ENCODE assay signal across 1 cellular context in the genomic region with DNA sequence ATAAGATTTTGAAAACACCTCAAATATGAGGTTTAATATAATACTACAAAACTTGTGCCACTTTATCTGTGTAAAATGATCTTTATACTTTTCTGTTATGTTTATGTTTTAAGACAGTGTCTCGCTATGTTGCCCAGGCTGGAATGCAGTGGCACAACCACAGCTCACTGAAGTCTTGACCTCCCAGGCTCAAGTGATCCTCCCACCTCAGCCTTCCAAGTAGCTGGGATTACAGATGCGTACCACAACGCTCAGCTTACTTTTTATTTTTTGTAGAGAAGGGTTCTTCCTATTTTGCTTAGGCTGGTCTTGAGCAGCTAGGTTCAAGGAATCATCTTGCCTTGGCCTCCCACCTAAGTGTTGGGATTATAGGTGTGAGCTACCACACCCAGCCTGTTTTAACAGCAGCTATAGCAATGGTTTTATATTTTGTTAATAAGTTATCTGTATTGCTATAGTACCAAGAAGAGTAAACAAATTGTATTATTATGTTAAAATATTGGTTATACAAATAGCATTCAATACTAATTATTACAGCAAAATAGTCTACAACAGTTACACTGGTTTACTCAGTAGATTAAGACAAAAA.
A peak's percentile ranks its signal among the peaks of the same experiment; 100 is the strongest.
TF ChIP-seq lines count a peak whose summit lies in the region.

No MANE protein-coding gene starts in this region.

TF ChIP-seq in HEK293, 187 proteins besides CTCF, POLR2A, EP300 and RAD21:
- TF ChIP-seq, protein P1, sequence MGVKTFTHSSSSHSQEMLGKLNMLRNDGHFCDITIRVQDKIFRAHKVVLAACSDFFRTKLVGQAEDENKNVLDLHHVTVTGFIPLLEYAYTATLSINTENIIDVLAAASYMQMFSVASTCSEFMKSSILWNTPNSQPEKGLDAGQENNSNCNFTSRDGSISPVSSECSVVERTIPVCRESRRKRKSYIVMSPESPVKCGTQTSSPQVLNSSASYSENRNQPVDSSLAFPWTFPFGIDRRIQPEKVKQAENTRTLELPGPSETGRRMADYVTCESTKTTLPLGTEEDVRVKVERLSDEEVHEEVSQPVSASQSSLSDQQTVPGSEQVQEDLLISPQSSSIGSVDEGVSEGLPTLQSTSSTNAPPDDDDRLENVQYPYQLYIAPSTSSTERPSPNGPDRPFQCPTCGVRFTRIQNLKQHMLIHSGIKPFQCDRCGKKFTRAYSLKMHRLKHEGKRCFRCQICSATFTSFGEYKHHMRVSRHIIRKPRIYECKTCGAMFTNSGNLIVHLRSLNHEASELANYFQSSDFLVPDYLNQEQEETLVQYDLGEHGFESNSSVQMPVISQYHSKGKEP (tag by site-specific recombination; IDR thresholded peaks at IDR 0.05) = no peak
- 0 out of 2 replicates have a peak, but pooled peaks have one; percentile 11 for TF ChIP-seq OSR2 (tag by site-specific recombination; IDR thresholded peaks at IDR 0.05)
